Comparison of ENCODE assay signal across 2 cellular contexts in the genomic region with DNA sequence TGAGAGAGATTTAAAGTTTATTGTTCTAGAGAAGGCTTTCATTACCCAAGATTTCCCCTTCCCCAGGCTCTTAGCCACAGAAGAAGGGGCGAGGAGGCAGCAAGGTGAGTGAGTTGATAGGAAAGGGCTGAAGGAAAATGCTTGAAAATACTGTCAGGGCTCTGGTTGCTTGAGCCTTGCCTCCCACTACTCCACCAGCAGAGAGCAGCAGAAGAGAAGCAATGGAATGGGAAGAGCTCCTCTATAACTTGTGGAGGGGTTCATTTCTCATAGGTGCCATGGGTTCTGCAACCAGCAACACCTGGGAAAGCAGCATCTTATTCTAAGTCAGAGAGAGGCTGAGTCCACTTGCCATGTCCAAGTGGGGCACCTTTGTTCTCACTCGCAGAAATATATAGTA.
TF ChIP-seq lines count a peak whose summit lies in the region.

No MANE protein-coding gene starts in this region.

TF ChIP-seq in HEK293T, 16 proteins besides CTCF, POLR2A, EP300 and RAD21:
- TF ChIP-seq TARDBP (IDR thresholded peaks at IDR 0.05): no peak
- no peak for TF ChIP-seq ARNT (IDR thresholded peaks at IDR 0.05)
- TF ChIP-seq, protein P1, sequence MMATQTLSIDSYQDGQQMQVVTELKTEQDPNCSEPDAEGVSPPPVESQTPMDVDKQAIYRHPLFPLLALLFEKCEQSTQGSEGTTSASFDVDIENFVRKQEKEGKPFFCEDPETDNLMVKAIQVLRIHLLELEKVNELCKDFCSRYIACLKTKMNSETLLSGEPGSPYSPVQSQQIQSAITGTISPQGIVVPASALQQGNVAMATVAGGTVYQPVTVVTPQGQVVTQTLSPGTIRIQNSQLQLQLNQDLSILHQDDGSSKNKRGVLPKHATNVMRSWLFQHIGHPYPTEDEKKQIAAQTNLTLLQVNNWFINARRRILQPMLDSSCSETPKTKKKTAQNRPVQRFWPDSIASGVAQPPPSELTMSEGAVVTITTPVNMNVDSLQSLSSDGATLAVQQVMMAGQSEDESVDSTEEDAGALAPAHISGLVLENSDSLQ (IDR thresholded peaks at IDR 0.05): no peak

TF ChIP-seq in H1, 55 proteins besides CTCF, POLR2A, EP300 and RAD21:
- TF ChIP-seq, protein P2, sequence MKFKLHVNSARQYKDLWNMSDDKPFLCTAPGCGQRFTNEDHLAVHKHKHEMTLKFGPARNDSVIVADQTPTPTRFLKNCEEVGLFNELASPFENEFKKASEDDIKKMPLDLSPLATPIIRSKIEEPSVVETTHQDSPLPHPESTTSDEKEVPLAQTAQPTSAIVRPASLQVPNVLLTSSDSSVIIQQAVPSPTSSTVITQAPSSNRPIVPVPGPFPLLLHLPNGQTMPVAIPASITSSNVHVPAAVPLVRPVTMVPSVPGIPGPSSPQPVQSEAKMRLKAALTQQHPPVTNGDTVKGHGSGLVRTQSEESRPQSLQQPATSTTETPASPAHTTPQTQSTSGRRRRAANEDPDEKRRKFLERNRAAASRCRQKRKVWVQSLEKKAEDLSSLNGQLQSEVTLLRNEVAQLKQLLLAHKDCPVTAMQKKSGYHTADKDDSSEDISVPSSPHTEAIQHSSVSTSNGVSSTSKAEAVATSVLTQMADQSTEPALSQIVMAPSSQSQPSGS (IDR thresholded peaks at IDR 0.05; ENCODE audit: low read length): no peak
- TF ChIP-seq FOSL1 (IDR thresholded peaks at IDR 0.05; ENCODE audit: insufficient read depth, low read depth, low read length) (no peak), SP1 (IDR thresholded peaks at IDR 0.05; ENCODE audit: low read depth, low read length) (no peak), RBBP5 (IDR thresholded peaks at IDR 0.05; ENCODE audit: borderline replicate concordance, low read depth, low read length) (no peak), POU5F1 (IDR thresholded peaks at IDR 0.05; ENCODE audit: low read depth, low read length) (no peak), BCL11A (IDR thresholded peaks at IDR 0.05; ENCODE audit: low read depth in 2 of 2, low read length in 2 of 2) (no peak), TAF7 (optimal IDR thresholded peaks at IDR 0.05; ENCODE audit: borderline replicate concordance, low read depth, low read length) (no peak), HDAC2 (IDR thresholded peaks at IDR 0.05; ENCODE audit: borderline replicate concordance in 1 of 2, low read depth in 2 of 2, low read length in 2 of 2) (no peak), SIN3A (conservative IDR thresholded peaks at IDR 0.05 in 1 of 2, IDR thresholded peaks at IDR 0.05 in 1 of 2; ENCODE audit: low read depth in 1 of 2, low read length in 2 of 2) (no peak), SIX5 (IDR thresholded peaks at IDR 0.05; ENCODE audit: low read depth, low read length) (no peak)
- TF ChIP-seq, protein P3, sequence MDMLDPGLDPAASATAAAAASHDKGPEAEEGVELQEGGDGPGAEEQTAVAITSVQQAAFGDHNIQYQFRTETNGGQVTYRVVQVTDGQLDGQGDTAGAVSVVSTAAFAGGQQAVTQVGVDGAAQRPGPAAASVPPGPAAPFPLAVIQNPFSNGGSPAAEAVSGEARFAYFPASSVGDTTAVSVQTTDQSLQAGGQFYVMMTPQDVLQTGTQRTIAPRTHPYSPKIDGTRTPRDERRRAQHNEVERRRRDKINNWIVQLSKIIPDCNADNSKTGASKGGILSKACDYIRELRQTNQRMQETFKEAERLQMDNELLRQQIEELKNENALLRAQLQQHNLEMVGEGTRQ (IDR thresholded peaks at IDR 0.05; ENCODE audit: low read length): no peak
